11 cellular contexts compared by ENCODE assay signal in genomic region chr22:49365191-49365837, GRCh38.
"Had no signal": no experiment of that assay in that cellular context is flagged by ENCODE, and none has a peak within 500 bp of the region (broad histone marks: within the 10 kb centered on the region; RNA-seq: fewer than 3 reads in every experiment).

No MANE protein-coding gene starts in this region.

- H3K4me3 ChIP-seq: body of pancreas, gastroesophageal sphincter, lower lobe of right lung, psoas muscle had no signal

- DNase-seq: activated T-cell treated with anti-CD3 and anti-CD28 coated beads, Interleukin-2, amount 50 U/mL, for 1 hour; amniotic stem cell; body of pancreas; effector memory CD8-positive, alpha-beta T cell; nucleus accumbens; psoas muscle; stimulated activated CD4-positive, alpha-beta T cell treated with anti-CD3 and anti-CD28 coated beads, Interleukin-2, amount 100 ng/mL, for 48 hours; T-helper 9 cell had no signal

- H3K27me3 ChIP-seq: body of pancreas had no signal

- H3K4me1 ChIP-seq: body of pancreas, gastroesophageal sphincter, lower lobe of right lung, psoas muscle had no signal

- H3K36me3 ChIP-seq: gastroesophageal sphincter, lower lobe of right lung had no signal

- H3K27ac ChIP-seq: body of pancreas, gastroesophageal sphincter, lower lobe of right lung, psoas muscle, VCaP had no signal

- H3K9me3 ChIP-seq: body of pancreas, gastroesophageal sphincter, lower lobe of right lung, psoas muscle had no signal
